Comparison of ENCODE assay signal across 28 cellular contexts in the genomic region with DNA sequence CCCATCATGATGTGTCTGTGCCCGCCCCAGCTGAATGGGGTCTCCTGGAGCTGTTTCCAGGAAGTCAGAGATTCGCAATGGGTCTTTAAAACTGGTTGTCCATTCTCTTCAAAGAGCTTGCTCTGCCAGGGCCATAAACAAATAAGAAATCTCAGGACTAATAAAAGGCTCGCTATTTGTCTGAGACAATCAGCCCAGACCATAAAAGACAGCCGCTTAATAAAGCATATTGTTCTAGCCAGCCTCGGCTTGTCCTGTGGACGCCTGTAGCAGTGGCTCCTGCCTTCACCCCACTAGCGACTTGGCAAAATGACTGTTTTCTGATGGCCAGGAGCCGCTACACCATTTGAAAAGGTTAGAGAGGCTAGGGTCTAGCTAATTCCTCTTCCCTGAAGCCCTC. TPM values are rescaled to one million over a fixed set of nuclear protein-coding genes. Genes with fewer than 3 reads are reported as not detected.
DNase-seq lines count a peak whose midpoint lies in the region; FAIRE-seq and TF ChIP-seq lines count a peak whose summit lies in the region.
"Had no signal": no experiment of that assay in that cellular context is flagged by ENCODE, and none has a peak within 500 bp of the region (broad histone marks: within the 10 kb centered on the region; RNA-seq: fewer than 3 reads in every experiment).

No MANE protein-coding gene starts in this region.

- H4K8ac ChIP-seq in mesendoderm (ENCODE audit: low read depth, low read length): no peak overlapping the region

- no CpG with 5 or more reads among the region's 8 CpGs for WGBS in mesendoderm (ENCODE audit: extremely low coverage, insufficient coverage, low lambda C conversion rate)

- H2BK120ac ChIP-seq in mesendoderm (ENCODE audit: low read depth, low read length): no peak overlapping the region

- no peak overlapping the region for H4K5ac ChIP-seq in mesendoderm (ENCODE audit: low read length)

- no TSS peak for BruUV-seq in Calu3 (replicated peaks; lab: Mats Ljungman, UMichigan)

- no peak for TF ChIP-seq POLR2A in GM12891 (IDR thresholded peaks at IDR 0.05; ENCODE audit: low read depth, low read length)

- no peak overlapping the region for H3K4me2 ChIP-seq in mesendoderm (ENCODE audit: low read length)
- H3K4me2 ChIP-seq: BLaER1 had no signal

- H3K9ac ChIP-seq in mesendoderm (ENCODE audit: low read length): no peak overlapping the region
- H3K9ac ChIP-seq: BLaER1, GM23248 had no signal

- H3K27ac ChIP-seq in mesendoderm (ENCODE audit: low read depth, low read length): no peak overlapping the region
- H3K27ac ChIP-seq: BLaER1, GM23248, SJCRH30 had no signal

- H2BK15ac ChIP-seq in mesendoderm (replicated peaks; ENCODE audit: low read depth): no peak overlapping the region

- in situ Hi-C loops in ACHN (cut with HindIII; ENCODE audit: low pct_ligation_motif_present, low pct_unique_long_range_greater_than_20kb, low sequenced_read_pairs): no loop called here

- peaks cover 5% of the 10 kb centered on the region for H3K27me3 Mint-ChIP-seq in Calu3 (ENCODE audit: unreplicated experiment)
- H3K27me3 Mint-ChIP-seq: CD4-positive, alpha-beta memory T cell had no signal

- H3K23ac ChIP-seq in mesendoderm (ENCODE audit: low read length): no peak overlapping the region

- H2AK5ac ChIP-seq in mesendoderm (ENCODE audit: low read length): no peak overlapping the region

- CTCF ChIA-PET in Calu3 (lab: Charles Lee): interaction anchor here (1.1 kb wide), 1 partner anchor 21 kb away, joined by 3 read pairs; no protein-coding TSS in a partner anchor

- peaks cover 10% of the 10 kb centered on the region for H3K4me1 Mint-ChIP-seq in Calu3 (ENCODE audit: low read depth, unreplicated experiment)

- no peak overlapping the region for H3K4me3 Mint-ChIP-seq in Calu3 (ENCODE audit: low read depth, unreplicated experiment)
- H3K4me3 Mint-ChIP-seq: CD4-positive, alpha-beta memory T cell; HFFc6 had no signal

- no peaks in the 10 kb centered on the region for H3K9me3 Mint-ChIP-seq in Calu3 (ENCODE audit: low read depth, unreplicated experiment)
- H3K9me3 Mint-ChIP-seq: CD4-positive, alpha-beta memory T cell; HFFc6; IgD-negative memory B cell had no signal

- H3K4me1 ChIP-seq in mesendoderm (ENCODE audit: control insufficient read depth, low read depth, low read length): peaks cover 10% of the 10 kb centered on the region

- intact Hi-C loops in Calu3 (cut with micrococcal nuclease; ENCODE audit: unreplicated experiment): no loop called here

- no peaks in the 10 kb centered on the region for H3K27me3 ChIP-seq in mesendoderm (ENCODE audit: insufficient read depth, low read length, poor library complexity)
- H3K27me3 ChIP-seq: BLaER1, SJCRH30 had no signal

- no peak overlapping the region for H3K4ac ChIP-seq in mesendoderm (ENCODE audit: low read depth, low read length)

- DNase-seq in NCI-H748 (lab: John Stamatoyannopoulos, UW; ENCODE audit: unreplicated experiment): peak; percentile 11
- DNase-seq in NCI-H748 treated with DMSO at 0.1 percent for 48 hours (lab: John Stamatoyannopoulos, UW): no peak
- peak; percentile 62 for DNase-seq in LNCaP clone FGC (ENCODE audit: low read depth)
- no peak for DNase-seq in mesendoderm
- no peak for DNase-seq in NCI-H1048 (lab: John Stamatoyannopoulos, UW)
- no peak for DNase-seq in GM12891 (ENCODE audit: insufficient read length, low spot score)
- no peak for DNase-seq in ACHN
- DNase-seq in Calu3: no peak
- DNase-seq: Caco-2; CD4-positive, alpha-beta memory T cell; DMS 273 treated with DMSO at 0.1 percent for 48 hours; GM23248; HFFc6; Karpas-422; NCI-H1105; NCI-H1436 treated with DMSO at 0.1 percent for 48 hours; NCI-H187 treated with DMSO at 0.1 percent for 48 hours; NCI-H2171 treated with DMSO at 0.1 percent for 48 hours; NCI-H345; NCI-H510A treated with DMSO at 0.1 percent for 48 hours; NCI-H82; NK-92 treated with Interleukin-12 subunit alpha and Interleukin-12 subunit beta, amount 100 ng/mL, for 24 hours; PC-3; SJCRH30 had no signal

- no peaks in the 10 kb centered on the region for H3K79me1 ChIP-seq in mesendoderm (ENCODE audit: low read length)

- H3K36me3 Mint-ChIP-seq in Calu3 (ENCODE audit: insufficient read depth, unreplicated experiment): no peaks in the 10 kb centered on the region

- no peak overlapping the region for H2BK5ac ChIP-seq in mesendoderm (ENCODE audit: low read length)

- no peak overlapping the region for H3K4me3 ChIP-seq in LNCaP clone FGC (ENCODE audit: low read depth, low read length)
- H3K4me3 ChIP-seq in mesendoderm (ENCODE audit: low read length): no peak overlapping the region
- H3K4me3 ChIP-seq: BLaER1, GM23248, HAP-1, SJCRH30 had no signal

- no peak for TF ChIP-seq CTCF in LNCaP clone FGC (IDR thresholded peaks at IDR 0.05; ENCODE audit: control insufficient read depth, extremely low read depth, insufficient read depth)
- TF ChIP-seq CTCF in Calu3 (IDR thresholded peaks at IDR 0.05; ENCODE audit: unreplicated experiment): no peak

- no peaks in the 10 kb centered on the region for H3K79me2 ChIP-seq in mesendoderm (ENCODE audit: control insufficient read depth, insufficient read depth, low read length)

- peak overlapping the region; percentile 33 for H3K18ac ChIP-seq in mesendoderm (ENCODE audit: low read length)

- H3K56ac ChIP-seq in mesendoderm (ENCODE audit: low read length): no peak overlapping the region

- no peaks in the 10 kb centered on the region for H3K36me3 ChIP-seq in mesendoderm (ENCODE audit: control insufficient read depth, insufficient read depth, low read length)
- H3K36me3 ChIP-seq: BLaER1, HAP-1 had no signal

- no peak overlapping the region for H3K27ac Mint-ChIP-seq in Calu3 (ENCODE audit: unreplicated experiment)
- H3K27ac Mint-ChIP-seq: HFFc6, IgD-negative memory B cell had no signal

- no peak for FAIRE-seq in GM12891 (lab: Jason Lieb, UNC)
- FAIRE-seq: GM18507 had no signal

TF ChIP-seq in GM12891, 5 proteins besides CTCF, POLR2A, EP300 and RAD21:
- TF ChIP-seq PAX5 (IDR thresholded peaks at IDR 0.05; ENCODE audit: insufficient read depth, low read length, severe bottlenecking) (no peak), POU2F2 (IDR thresholded peaks at IDR 0.05; ENCODE audit: low read depth, low read length) (no peak), TAF1 (IDR thresholded peaks at IDR 0.05; ENCODE audit: low read depth, low read length) (no peak), SPI1 (IDR thresholded peaks at IDR 0.05; ENCODE audit: low read depth, low read length) (no peak), POLR2AphosphoS5 (IDR thresholded peaks at IDR 0.05; ENCODE audit: low read depth, low read length) (no peak)

RNA-seq across cellular contexts. Expression of gene SELENON, which starts 20.6 kb away (rescaled TPM):
- polyA plus RNA-seq in mesendoderm (2013, experiment 1 of 2): 58.2 TPM
- 57.4 TPM for polyA plus RNA-seq in mesendoderm (2013, experiment 2 of 2)
- 2.9 TPM for polyA plus RNA-seq in GM12891 (2012; ENCODE audit: low read depth, missing spikeins)
- total RNA-seq in Calu3 (2022): 39.6 and 40.6 TPM in 2 replicates

RNA-seq across cellular contexts. Expression of gene MTFR1L, which starts 40.4 kb away (rescaled TPM):
- 12.5 TPM for polyA plus RNA-seq in mesendoderm (2013, experiment 1 of 2)
- polyA plus RNA-seq in mesendoderm (2013, experiment 2 of 2): 12.9 TPM
- 31.3 TPM for polyA plus RNA-seq in GM12891 (2012; ENCODE audit: low read depth, missing spikeins)
- total RNA-seq in Calu3 (2022): 21.3 and 23.2 TPM in 2 replicates

Comparison
In these comparisons a context has a peak if more than half of its experiments do, and no peak if none do; other contexts are left out.
1. DNase-seq: peak in NCI-H748 (single experiment) and LNCaP clone FGC (single experiment); none in NCI-H748 treated with DMSO at 0.1 percent for 48 hours (single experiment), mesendoderm (single experiment), NCI-H1048 (single experiment), GM12891 (single experiment), ACHN (single experiment) and Calu3 (single experiment).